Comparison of ENCODE assay signal across 15 cellular contexts in genomic region chr11:2709429-2709828, GRCh38. TPM values are rescaled to one million over a fixed set of nuclear protein-coding genes. Genes with fewer than 3 reads are reported as not detected.
DNase-seq lines count a peak whose midpoint lies in the region; ATAC-seq and TF ChIP-seq lines count a peak whose summit lies in the region.
"Had no signal": no experiment of that assay in that cellular context is flagged by ENCODE, and none has a peak within 500 bp of the region (broad histone marks: within the 10 kb centered on the region; RNA-seq: fewer than 3 reads in every experiment).

No MANE protein-coding gene starts in this region.

- no peak overlapping the region for H3K4me2 ChIP-seq in PC-3 (ENCODE audit: low read length)

- POLR2A ChIA-PET in PC-3 (lab: Charles Lee; ENCODE audit: unreplicated experiment): no interaction called here

- in situ Hi-C loops in brain microvascular endothelial cell (cut with HindIII; ENCODE audit: low pct_ligation_motif_present, low sequenced_read_pairs): no loop called here

- BruUV-seq in PC-3 (replicated peaks; lab: Mats Ljungman, UMichigan): no TSS peak

- no peak overlapping the region for H3K4me3 Mint-ChIP-seq in effector memory CD8-positive, alpha-beta T cell
- H3K4me3 Mint-ChIP-seq: naive thymus-derived CD4-positive, alpha-beta T cell had no signal

- H3K36me3 Mint-ChIP-seq in effector memory CD8-positive, alpha-beta T cell (ENCODE audit: insufficient read depth): no peaks in the 10 kb centered on the region

- H3K4me1 Mint-ChIP-seq in effector memory CD8-positive, alpha-beta T cell (ENCODE audit: low read depth in 2 of 2): no peaks in the 10 kb centered on the region

- intact Hi-C loops in sigmoid colon (cut with DNase I) (loop anchor here (2.0 to 5.0 kb wide), 2 partner anchors 69 to 177 kb away; no protein-coding TSS in a partner anchor), PC-3 (cut with micrococcal nuclease) (no loop called here)

- H3K36me3 ChIP-seq in brain microvascular endothelial cell (replicated peaks): no peaks in the 10 kb centered on the region
- no peaks in the 10 kb centered on the region for H3K36me3 ChIP-seq in kidney epithelial cell (ENCODE audit: control insufficient read depth, insufficient read depth, low read length)
- H3K36me3 ChIP-seq in sigmoid colon: no peaks in the 10 kb centered on the region
- no peaks in the 10 kb centered on the region for H3K36me3 ChIP-seq in PC-3 (ENCODE audit: low read depth, low read length)
- H3K36me3 ChIP-seq: tibial nerve had no signal

- H2AFZ ChIP-seq in PC-3 (ENCODE audit: low read length): no peak overlapping the region

- H3K27ac Mint-ChIP-seq in effector memory CD8-positive, alpha-beta T cell: no peak overlapping the region
- H3K27ac Mint-ChIP-seq: naive thymus-derived CD4-positive, alpha-beta T cell had no signal

- H3K4me1 ChIP-seq in sigmoid colon: peaks cover 0 to 42% (median 26%) of the 10 kb centered on the region in 4 donors
- no peaks in the 10 kb centered on the region for H3K4me1 ChIP-seq in PC-3 (ENCODE audit: insufficient read depth, low read length)

- peak in 1 of 4 donors; percentile 44 for TF ChIP-seq EP300 in sigmoid colon (IDR thresholded peaks at IDR 0.05)

- peaks cover 6% of the 10 kb centered on the region for H3K27me3 ChIP-seq in brain microvascular endothelial cell (replicated peaks)
- H3K27me3 ChIP-seq in kidney epithelial cell (ENCODE audit: control insufficient read depth, insufficient read depth, low read length): peaks cover 6% of the 10 kb centered on the region
- no peaks in the 10 kb centered on the region for H3K27me3 ChIP-seq in sigmoid colon
- peaks cover 17% of the 10 kb centered on the region; the same call in 1 of the 2 replicates for H3K27me3 ChIP-seq in PC-3 (ENCODE audit: low read length)
- H3K27me3 ChIP-seq: tibial nerve had no signal

- no peak for TF ChIP-seq CTCF in brain microvascular endothelial cell (IDR thresholded peaks at IDR 0.05; ENCODE audit: low read depth, low read length, missing control alignments)
- TF ChIP-seq CTCF in kidney epithelial cell (IDR thresholded peaks at IDR 0.05; ENCODE audit: insufficient read depth, low read length, poor library complexity, severe bottlenecking): no peak
- no peak for TF ChIP-seq CTCF in sigmoid colon (IDR thresholded peaks at IDR 0.05)
- no peak for TF ChIP-seq CTCF in PC-3 (conservative IDR thresholded peaks at IDR 0.05; ENCODE audit: low read depth, low read length)

- TF ChIP-seq POLR2A in sigmoid colon (IDR thresholded peaks at IDR 0.05): no peak

- H3K79me2 ChIP-seq in PC-3 (ENCODE audit: low read length): no peaks in the 10 kb centered on the region

- H3F3A ChIP-seq in PC-3 (ENCODE audit: low read length, unreplicated experiment): no peaks in the 10 kb centered on the region

- WGBS in sigmoid colon, 2 donors: 67 to 78% methylated on average over 8 of the region's 8 CpGs

- DNase-seq in EL (peak; percentile 31), brain microvascular endothelial cell (peak; percentile 64), kidney epithelial cell (ENCODE audit: low read depth) (peak; percentile 38), sigmoid colon (peak; percentile 80), PC-3 (no peak), GDM1 (lab: John Stamatoyannopoulos, UW) (no peak)
- DNase-seq in effector memory CD8-positive, alpha-beta T cell: no peak
- DNase-seq: activated naive CD4-positive, alpha-beta T cell; caudate nucleus; naive thymus-derived CD4-positive, alpha-beta T cell; NCI-H1694; NCI-H748 treated with DMSO at 0.1 percent for 48 hours; SIG-M5 had no signal

- H3K4me3 ChIP-seq in brain microvascular endothelial cell (ENCODE audit: low read depth, low read length) (no peak overlapping the region), kidney epithelial cell (ENCODE audit: low read depth, low read length) (no peak overlapping the region), sigmoid colon (peak overlapping the region in 3 of 4 donors; percentile 18 to 28 (median 28)), PC-3 (ENCODE audit: low read length) (no peak overlapping the region)

- H3K9me3 Mint-ChIP-seq in effector memory CD8-positive, alpha-beta T cell: no peaks in the 10 kb centered on the region

- H3K9me3 ChIP-seq in sigmoid colon (no peaks in the 10 kb centered on the region), PC-3 (ENCODE audit: low read length) (no peaks in the 10 kb centered on the region)

- CTCF ChIA-PET in PC-3 (lab: Charles Lee): no interaction called here

- no peaks in the 10 kb centered on the region for H3K9me2 ChIP-seq in PC-3 (replicated peaks; ENCODE audit: low read length)

- H3K9ac ChIP-seq in PC-3 (ENCODE audit: low read length): no peak overlapping the region

- no peak overlapping the region for H3K27ac ChIP-seq in brain microvascular endothelial cell
- H3K27ac ChIP-seq in sigmoid colon: peak overlapping the region; percentile 78 to 87 (median 84)
- H3K27ac ChIP-seq in PC-3 (ENCODE audit: low read length): no peak overlapping the region

- no peak for ATAC-seq in effector memory CD8-positive, alpha-beta T cell (replicated peaks)
- ATAC-seq in PC-3 (no peak), GM18870 (IDR thresholded peaks at IDR 0.05; ENCODE audit: unreplicated experiment) (no peak)
- ATAC-seq: naive thymus-derived CD4-positive, alpha-beta T cell had no signal

- no peaks in the 10 kb centered on the region for H4K20me1 ChIP-seq in PC-3 (ENCODE audit: low read length)

- peaks cover 0 to 14% of the 10 kb centered on the region in 2 donors for H3K27me3 Mint-ChIP-seq in effector memory CD8-positive, alpha-beta T cell
- H3K27me3 Mint-ChIP-seq: naive thymus-derived CD4-positive, alpha-beta T cell had no signal

RNA-seq across cellular contexts. Expression of gene KCNQ1OT1, which starts 9.6 kb away (rescaled TPM):
- 0.48 and 0.54 TPM in 2 replicates for total RNA-seq in kidney epithelial cell
- total RNA-seq in sigmoid colon: 1 to 10 TPM in 3 of 4 donors, under 1 TPM in 1; 0.99 to 3.6 (median 1.4) TPM
- under 1 TPM; under 0.01 to 0.32 (median under 0.01) TPM for polyA plus RNA-seq in sigmoid colon
- total RNA-seq in PC-3 (2014; rRNA removed): 1.5 and 1.7 TPM in 2 replicates

Comparison
In these comparisons a context has a peak if more than half of its experiments do, and no peak if none do; other contexts are left out.
1. DNase-seq: peak in EL (single experiment), brain microvascular endothelial cell (single experiment), kidney epithelial cell (single experiment) and sigmoid colon (single experiment); none in effector memory CD8-positive, alpha-beta T cell (0 of 3), PC-3 (single experiment) and GDM1 (single experiment).
2. H3K27ac ChIP-seq: peak in sigmoid colon (4 of 4); none in brain microvascular endothelial cell (single experiment) and PC-3 (single experiment).
3. H3K4me3 ChIP-seq: peak in sigmoid colon (3 of 4); none in brain microvascular endothelial cell (single experiment), kidney epithelial cell (single experiment) and PC-3 (single experiment).